In the genomic region with DNA sequence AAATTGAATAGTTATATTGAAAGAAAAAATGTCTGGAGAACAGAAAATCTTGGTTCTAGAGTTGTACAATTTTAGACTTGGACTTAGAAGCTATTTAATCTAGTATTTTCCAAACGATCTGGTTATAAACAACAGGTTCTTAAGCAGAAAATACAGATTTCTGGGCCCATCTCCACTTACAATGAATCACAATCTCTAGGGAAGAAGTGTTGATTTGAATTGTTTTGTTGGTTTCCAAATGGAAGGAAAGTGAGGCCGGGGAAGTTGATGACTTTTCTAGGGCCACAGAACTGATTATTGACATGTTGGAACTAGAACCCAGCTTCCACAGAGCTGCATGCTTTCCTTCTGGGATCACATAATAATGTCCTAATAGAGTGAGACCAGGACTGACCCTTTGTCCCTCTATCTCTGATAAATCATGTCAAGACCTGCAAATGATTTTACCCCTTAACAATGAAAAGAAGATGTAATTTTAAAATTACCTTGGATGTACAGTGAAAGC, we compare ENCODE assay signal across 29 cellular contexts.
"Had no signal": no experiment of that assay in that cellular context is flagged by ENCODE, and none has a peak within 500 bp of the region (broad histone marks: within the 10 kb centered on the region; RNA-seq: fewer than 3 reads in every experiment).

No MANE protein-coding gene starts in this region.

- DNase-seq: activated CD4-positive, alpha-beta memory T cell treated with anti-CD3 and anti-CD28 coated beads for 36 hours; activated CD4-positive, alpha-beta T cell treated with anti-CD3 and anti-CD28 coated beads for 36 hours; activated CD4-positive, alpha-beta T cell treated with anti-CD3 and anti-CD28 coated beads, Interleukin-2, amount 10 ng/mL, durations not matched to agents 24 days and 14 days; activated CD4-positive, CD25-positive, alpha-beta regulatory T cell; activated CD4-positive, CD25-positive, alpha-beta regulatory T cell treated with anti-CD3 and anti-CD28 coated beads, Interleukin-2, amount 50 U/mL, for 72 hours; activated CD8-positive, alpha-beta memory T cell treated with anti-CD3 and anti-CD28 coated beads, Interleukin-2, amount 10 ng/mL, durations not matched to agents 7 days and 5 days; activated CD8-positive, alpha-beta memory T cell treated with anti-CD3 and anti-CD28 coated beads, Interleukin-2, amount 50 U/mL, for 4 hours; activated CD8-positive, alpha-beta T cell treated with anti-CD3 and anti-CD28 coated beads, Interleukin-2, amount 10 ng/mL, durations not matched to agents 7 days and 5 days; activated effector memory CD4-positive, alpha-beta T cell treated with anti-CD3 and anti-CD28 coated beads, Interleukin-2, amount 50 U/mL, for 16 hours; activated naive CD4-positive, alpha-beta T cell; activated naive CD4-positive, alpha-beta T cell treated with anti-CD3 and anti-CD28 coated beads, Interleukin-2, amount 10 ng/mL, durations not matched to agents 7 days and 5 days; activated naive CD8-positive, alpha-beta T cell treated with anti-CD3 and anti-CD28 coated beads, Interleukin-2, amount 10 ng/mL, durations not matched to agents 7 days and 5 days; activated T-cell treated with anti-CD3 and anti-CD28 coated beads, Interleukin-2, amount 50 U/mL, for 1 hour; activated T-cell treated with anti-CD3 and anti-CD28 coated beads, Interleukin-2, amount 50 U/mL, for 48 hours; cortex of kidney; dermis blood vessel endothelial cell; effector CD4-positive, alpha-beta T cell; effector memory CD8-positive, alpha-beta T cell; foreskin fibroblast; gastrocnemius medialis; glutamatergic neuron; heart left ventricle; T-helper 1 cell; T-helper 17 cell; T1000 had no signal

- H3K4me1 ChIP-seq: ascending aorta, breast epithelium had no signal

- H3K9me3 ChIP-seq: ascending aorta, breast epithelium, gastrocnemius medialis, heart left ventricle had no signal

- ATAC-seq: activated CD4-positive, alpha-beta T cell treated with anti-CD3 and anti-CD28 coated beads for 36 hours; activated CD8-positive, alpha-beta memory T cell treated with anti-CD3 and anti-CD28 coated beads, Interleukin-2, amount 10 ng/mL, durations not matched to agents 7 days and 5 days; activated CD8-positive, alpha-beta T cell treated with anti-CD3 and anti-CD28 coated beads, Interleukin-2, amount 10 ng/mL, durations not matched to agents 7 days and 5 days; activated naive CD4-positive, alpha-beta T cell treated with anti-CD3 and anti-CD28 coated beads, Interleukin-2, amount 50 U/mL, for 72 hours; effector memory CD8-positive, alpha-beta T cell; esophagus mucosa; gastrocnemius medialis; heart left ventricle; T-helper 17 cell had no signal

- H3K36me3 ChIP-seq: ascending aorta, breast epithelium, gastrocnemius medialis, heart left ventricle had no signal

- H3K4me3 ChIP-seq: ascending aorta, breast epithelium, gastrocnemius medialis, heart left ventricle had no signal

- H3K27ac ChIP-seq: ascending aorta, breast epithelium, gastrocnemius medialis, heart left ventricle had no signal

- H3K27me3 ChIP-seq: ascending aorta, breast epithelium, gastrocnemius medialis, heart left ventricle had no signal
